In the genomic region with DNA sequence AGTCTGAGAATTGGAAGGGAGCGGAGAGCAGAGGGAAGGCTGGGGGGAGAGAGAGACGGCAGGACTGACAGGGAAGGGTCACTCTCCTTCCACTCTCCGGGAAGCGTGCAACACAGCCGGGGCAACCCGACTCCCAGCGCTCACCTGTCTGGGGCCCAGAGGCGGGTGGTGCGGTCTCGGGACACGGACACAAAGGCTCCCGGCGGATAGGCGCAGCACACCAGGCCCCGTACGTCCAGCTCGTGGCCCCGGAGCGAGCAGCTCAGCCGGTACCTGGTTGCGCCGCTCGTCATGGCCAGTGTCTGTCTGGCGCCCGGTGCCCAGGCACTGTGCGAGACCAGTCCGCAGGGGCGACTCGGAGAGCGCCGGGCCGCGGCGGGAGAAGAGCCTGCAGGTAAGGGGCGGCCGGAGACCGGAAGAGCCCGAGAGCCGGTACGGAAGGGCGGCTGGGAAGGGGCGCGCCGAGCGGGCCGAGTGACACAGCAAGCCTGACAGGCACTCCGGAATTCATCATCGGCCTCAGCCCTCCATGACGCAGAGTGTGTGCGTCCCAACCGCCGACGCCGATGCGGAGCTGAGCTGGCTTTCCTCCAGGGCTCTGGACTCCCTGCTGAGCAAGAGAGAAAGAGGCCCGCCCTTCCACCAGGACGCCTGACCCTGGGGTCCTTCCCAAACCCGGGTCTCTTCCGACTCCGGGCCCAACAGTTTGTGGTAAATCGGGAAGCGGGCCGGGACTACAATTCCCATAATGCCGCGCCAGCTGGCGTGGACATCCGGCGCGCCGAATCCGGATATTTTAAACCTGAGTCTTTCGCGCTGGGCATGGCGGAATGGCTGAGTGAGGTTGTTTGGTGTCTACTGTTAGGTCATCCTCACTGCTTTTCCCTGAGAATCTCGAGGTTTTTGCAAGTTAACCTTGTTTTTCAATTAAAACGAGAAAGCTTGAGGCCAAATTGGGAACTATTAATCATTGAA, we compare ENCODE assay signal across 8 cellular contexts.
DNase-seq lines count a peak whose midpoint lies in the region; ATAC-seq and TF ChIP-seq lines count a peak whose summit lies in the region.

A gene (minus strand): TSS at position 490 of the 975 bp plus-strand sequence. CDS start 197 bp downstream, at position 293.

- peak; percentile 97 for ATAC-seq in HG02884 (IDR thresholded peaks at IDR 0.05; ENCODE audit: unreplicated experiment)

- DNase-seq in NCI-H1694 (lab: John Stamatoyannopoulos, UW): peak; percentile 85
- DNase-seq in T-helper 9 cell: peak; percentile 75
- DNase-seq in astrocyte of the hippocampus (ENCODE audit: low read depth, low spot score): peak; percentile 96
- DNase-seq in hippocampal formation (lab: John Stamatoyannopoulos, UW): peak; percentile 89 to 93
- peak; percentile 70 for DNase-seq in retinal pigment epithelial cell (ENCODE audit: low read depth)
- DNase-seq in NOMO-1 (lab: John Stamatoyannopoulos, UW; ENCODE audit: unreplicated experiment in 2 of 2): no peak

- H3K4me3 ChIP-seq in retinal pigment epithelial cell (ENCODE audit: low read length): peak within 1 kb of the TSS; percentile 95

- TF ChIP-seq CTCF in retinal pigment epithelial cell (conservative IDR thresholded peaks at IDR 0.05; ENCODE audit: low read depth, low read length): no peak

- TF ChIP-seq POLR2A in GM15510 (IDR thresholded peaks at IDR 0.05; ENCODE audit: borderline replicate concordance, extremely low read depth, insufficient read length): peak; percentile 62

Comparison
In these comparisons a context has a peak if more than half of its experiments do, and no peak if none do; other contexts are left out.
1. DNase-seq: peak in NCI-H1694 (single experiment), T-helper 9 cell (single experiment), astrocyte of the hippocampus (single experiment), hippocampal formation (2 of 2) and retinal pigment epithelial cell (single experiment); none in NOMO-1 (0 of 2).